ENCODE assay signal across 1 cellular context in genomic region chr6:149545754-149546471, GRCh38.
TF ChIP-seq lines count a peak whose summit lies in the region.

TSS of gene PPIL4 (minus strand) at chr6:149546043. CDS start at chr6:149546005, 38 bp downstream.

TF ChIP-seq in HepG2, 621 proteins besides CTCF, POLR2A, EP300 and RAD21 (continued from another document and continues in another):
- no peak; the same call in 1 of the 2 replicates for TF ChIP-seq NFAT5 (CRISPR knock-in tag; IDR thresholded peaks at IDR 0.05)
- peak; percentile 100 for TF ChIP-seq HOXA3 (CRISPR knock-in tag; IDR thresholded peaks at IDR 0.05)
- TF ChIP-seq ZNF350 (CRISPR knock-in tag; IDR thresholded peaks at IDR 0.05; ENCODE audit: borderline replicate concordance, low read depth) = peak; percentile 98
- TF ChIP-seq DPF2 (CRISPR knock-in tag; IDR thresholded peaks at IDR 0.05; ENCODE audit: borderline replicate concordance, low read depth) = no peak
- TF ChIP-seq ZNF468 (CRISPR knock-in tag; IDR thresholded peaks at IDR 0.05) = no peak
- TF ChIP-seq MEIS2 (CRISPR knock-in tag; IDR thresholded peaks at IDR 0.05) = peak; percentile 73
- peak; percentile 88 for TF ChIP-seq SIN3A (IDR thresholded peaks at IDR 0.05; ENCODE audit: borderline replicate concordance, low read depth, low read length)
- TF ChIP-seq THAP7 (CRISPR knock-in tag; IDR thresholded peaks at IDR 0.05) = no peak
- TF ChIP-seq ZNF160 (CRISPR knock-in tag; IDR thresholded peaks at IDR 0.05) = no peak
- peak; percentile 88 for TF ChIP-seq DMAP1 (CRISPR knock-in tag; IDR thresholded peaks at IDR 0.05)
- no peak for TF ChIP-seq MAFG (CRISPR knock-in tag; IDR thresholded peaks at IDR 0.05)
- peak; percentile 67 for TF ChIP-seq BORCS8-MEF2B (CRISPR knock-in tag; IDR thresholded peaks at IDR 0.05)
- TF ChIP-seq DBP (CRISPR knock-in tag; IDR thresholded peaks at IDR 0.05; ENCODE audit: not compliant biosample characterization) = no peak
- TF ChIP-seq SCMH1 (CRISPR knock-in tag; IDR thresholded peaks at IDR 0.05; ENCODE audit: borderline replicate concordance) = no peak
- TF ChIP-seq CREB1 (IDR thresholded peaks at IDR 0.05) = peak; percentile 100
- peak; percentile 100 for TF ChIP-seq CREB1 (CRISPR knock-in tag; IDR thresholded peaks at IDR 0.05)
- TF ChIP-seq FOXK2 (IDR thresholded peaks at IDR 0.05) = no peak
- peak; percentile 59; the same call in 1 of the 2 replicates for TF ChIP-seq ZSCAN22 (CRISPR knock-in tag; IDR thresholded peaks at IDR 0.05)
- peak; percentile 14; the same call in 1 of the 2 replicates for TF ChIP-seq ZNF512B (CRISPR knock-in tag; IDR thresholded peaks at IDR 0.05; ENCODE audit: borderline replicate concordance)
- TF ChIP-seq CHD4 (IDR thresholded peaks at IDR 0.05; ENCODE audit: borderline replicate concordance, low read length) = no peak
- TF ChIP-seq NFYB (CRISPR knock-in tag; IDR thresholded peaks at IDR 0.05) = peak; percentile 64
- peak; percentile 79 for TF ChIP-seq ETV6 (CRISPR knock-in tag; conservative IDR thresholded peaks at IDR 0.05)
- TF ChIP-seq THAP11 (CRISPR knock-in tag; IDR thresholded peaks at IDR 0.05) = peak; percentile 96
- TF ChIP-seq AGO2 (optimal IDR thresholded peaks at IDR 0.05; ENCODE audit: low read depth, low read length) = peak; percentile 55
- TF ChIP-seq ZKSCAN8 (CRISPR knock-in tag; IDR thresholded peaks at IDR 0.05; ENCODE audit: borderline replicate concordance) = peak; percentile 69; the same call in 1 of the 2 replicates
- TF ChIP-seq ZNF232 (CRISPR knock-in tag; IDR thresholded peaks at IDR 0.05; ENCODE audit: borderline replicate concordance) = 0 out of 2 replicates have a peak, but pooled peaks have one; percentile 39
- TF ChIP-seq HMGA1 (CRISPR knock-in tag; conservative IDR thresholded peaks at IDR 0.05) = no peak
- no peak for TF ChIP-seq ZNF713 (CRISPR knock-in tag; IDR thresholded peaks at IDR 0.05)
- peak; percentile 29; the same call in 1 of the 2 replicates for TF ChIP-seq ZNF263 (CRISPR knock-in tag; IDR thresholded peaks at IDR 0.05)
- TF ChIP-seq SOX13 (IDR thresholded peaks at IDR 0.05) = no peak
- peak in 1 of 2 experiments; percentile 71; a peak in 2 of 4 replicates for TF ChIP-seq SOX13 (CRISPR knock-in tag; conservative IDR thresholded peaks at IDR 0.05 in 1 of 2, IDR thresholded peaks at IDR 0.05 in 1 of 2)
- TF ChIP-seq ZFP41 (CRISPR knock-in tag; IDR thresholded peaks at IDR 0.05; ENCODE audit: borderline replicate concordance) = no peak
- TF ChIP-seq E2F2 (CRISPR knock-in tag; IDR thresholded peaks at IDR 0.05; ENCODE audit: borderline replicate concordance) = 0 out of 2 replicates have a peak, but pooled peaks have one; percentile 87
- peak; percentile 47; the same call in 1 of the 2 replicates for TF ChIP-seq SMARCC2 (IDR thresholded peaks at IDR 0.05)
- peak; percentile 98 for TF ChIP-seq ERF (CRISPR knock-in tag; IDR thresholded peaks at IDR 0.05)
- TF ChIP-seq ZNF567 (CRISPR knock-in tag; IDR thresholded peaks at IDR 0.05; ENCODE audit: borderline replicate concordance) = 0 out of 2 replicates have a peak, but pooled peaks have one; percentile 87
- 0 out of 2 replicates have a peak, but pooled peaks have one; percentile 76 for TF ChIP-seq NFKBIZ (CRISPR knock-in tag; IDR thresholded peaks at IDR 0.05)
- peak; percentile 51; the same call in 1 of the 2 replicates for TF ChIP-seq PBX3 (CRISPR knock-in tag; IDR thresholded peaks at IDR 0.05; ENCODE audit: borderline replicate concordance)
- TF ChIP-seq ZNF251 (CRISPR knock-in tag; IDR thresholded peaks at IDR 0.05) = no peak
- TF ChIP-seq ZBTB34 (CRISPR knock-in tag; IDR thresholded peaks at IDR 0.05) = 0 out of 2 replicates have a peak, but pooled peaks have one; percentile 76
- TF ChIP-seq SIN3B (IDR thresholded peaks at IDR 0.05; ENCODE audit: low read length) = peak; percentile 99
- no peak for TF ChIP-seq THYN1 (CRISPR knock-in tag; IDR thresholded peaks at IDR 0.05; ENCODE audit: borderline replicate concordance, low read depth)
- peak; percentile 19; the same call in 1 of the 2 replicates for TF ChIP-seq ZNF839 (CRISPR knock-in tag; IDR thresholded peaks at IDR 0.05; ENCODE audit: borderline replicate concordance)
- TF ChIP-seq ZNF768 (CRISPR knock-in tag; IDR thresholded peaks at IDR 0.05) = 0 out of 2 replicates have a peak, but pooled peaks have one; percentile 55
- TF ChIP-seq HNRNPK (IDR thresholded peaks at IDR 0.05; ENCODE audit: low read depth, low read length, poor library complexity, severe bottlenecking) = peak; percentile 89
- TF ChIP-seq GZF1 (CRISPR knock-in tag; IDR thresholded peaks at IDR 0.05) = no peak; the same call in 1 of the 2 replicates
- TF ChIP-seq CSRNP1 (CRISPR knock-in tag; IDR thresholded peaks at IDR 0.05) = peak; percentile 85
- TF ChIP-seq ZNF570 (CRISPR knock-in tag; IDR thresholded peaks at IDR 0.05; ENCODE audit: borderline replicate concordance) = no peak; the same call in 1 of the 2 replicates
- peak; percentile 84 for TF ChIP-seq ZBTB21 (CRISPR knock-in tag; IDR thresholded peaks at IDR 0.05)
- 0 out of 2 replicates have a peak, but pooled peaks have one; percentile 38 for TF ChIP-seq FLYWCH1 (CRISPR knock-in tag; IDR thresholded peaks at IDR 0.05)
- peak; percentile 84; the same call in 1 of the 2 replicates for TF ChIP-seq ZNF275 (CRISPR knock-in tag; IDR thresholded peaks at IDR 0.05; ENCODE audit: borderline replicate concordance)
